ENCODE assay signal across 1 cellular context in the genomic region with DNA sequence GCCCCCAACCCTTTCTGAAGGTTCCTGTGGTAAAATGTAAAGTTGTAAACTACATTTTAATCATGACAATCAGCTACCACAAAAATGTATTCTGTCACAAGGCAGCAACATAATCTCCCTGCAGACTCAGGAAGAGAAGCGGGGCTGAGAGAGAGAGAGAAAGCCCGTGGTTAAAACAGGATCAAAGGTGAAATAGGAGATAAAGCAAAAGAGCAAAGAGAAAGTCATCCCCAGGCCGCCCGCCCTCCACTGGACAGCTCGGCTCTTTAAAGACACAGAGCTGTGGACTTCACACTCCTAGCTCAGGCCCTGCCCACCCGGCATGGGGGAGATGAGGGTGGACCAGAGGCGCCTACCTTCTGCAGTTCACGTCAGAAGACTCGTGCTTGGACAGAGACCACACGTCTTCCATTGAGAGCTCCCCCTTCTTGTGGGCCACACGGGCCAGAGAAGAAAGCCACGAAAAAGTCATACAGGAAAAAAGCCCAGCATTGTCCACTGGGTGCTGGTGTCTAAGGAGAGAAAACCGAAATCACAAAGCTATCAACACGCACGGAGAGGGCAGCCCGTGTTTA.
TF ChIP-seq lines count a peak whose summit lies in the region.

No MANE protein-coding gene starts in this region.

TF ChIP-seq in K562, 482 proteins besides CTCF, POLR2A, EP300 and RAD21 (continued from another document and continues in another):
- TF ChIP-seq, protein P1, sequence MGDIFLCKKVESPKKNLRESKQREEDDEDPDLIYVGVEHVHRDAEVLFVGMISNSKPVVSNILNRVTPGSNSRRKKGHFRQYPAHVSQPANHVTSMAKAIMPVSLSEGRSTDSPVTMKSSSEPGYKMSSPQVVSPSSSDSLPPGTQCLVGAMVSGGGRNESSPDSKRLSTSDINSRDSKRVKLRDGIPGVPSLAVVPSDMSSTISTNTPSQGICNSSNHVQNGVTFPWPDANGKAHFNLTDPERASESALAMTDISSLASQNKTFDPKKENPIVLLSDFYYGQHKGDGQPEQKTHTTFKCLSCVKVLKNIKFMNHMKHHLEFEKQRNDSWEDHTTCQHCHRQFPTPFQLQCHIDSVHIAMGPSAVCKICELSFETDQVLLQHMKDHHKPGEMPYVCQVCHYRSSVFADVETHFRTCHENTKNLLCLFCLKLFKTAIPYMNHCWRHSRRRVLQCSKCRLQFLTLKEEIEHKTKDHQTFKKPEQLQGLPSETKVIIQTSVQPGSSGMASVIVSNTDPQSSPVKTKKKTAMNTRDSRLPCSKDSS (IDR thresholded peaks at IDR 0.05; ENCODE audit: low read depth, partially characterized antibody), result no peak
- TF ChIP-seq ZNF561 (CRISPR knock-in tag; conservative IDR thresholded peaks at IDR 0.05) (no peak), NR2C1 (IDR thresholded peaks at IDR 0.05) (peak; percentile 75), NR2C1 (tag; IDR thresholded peaks at IDR 0.05) (peak; percentile 86), SLC30A9 (CRISPR knock-in tag; IDR thresholded peaks at IDR 0.05) (no peak), TCF3 (CRISPR knock-in tag; IDR thresholded peaks at IDR 0.05) (peak; percentile 88), BRF2 (IDR thresholded peaks at IDR 0.05; ENCODE audit: borderline replicate concordance, insufficient read depth, insufficient read length) (no peak), FOXO4 (CRISPR knock-in tag; IDR thresholded peaks at IDR 0.05) (no peak), TAF15 (IDR thresholded peaks at IDR 0.05; ENCODE audit: low read depth, low read length) (no peak), SETDB1 (IDR thresholded peaks at IDR 0.05; ENCODE audit: low read length) (no peak), ELK3 (CRISPR knock-in tag; IDR thresholded peaks at IDR 0.05) (no peak), DPF2 (IDR thresholded peaks at IDR 0.05) (peak; percentile 94), STAT5A (IDR thresholded peaks at IDR 0.05; ENCODE audit: borderline replicate concordance, low read length) (peak; percentile 46; the same call in 1 of the 2 replicates), LARP7 (IDR thresholded peaks at IDR 0.05) (no peak; the same call in 1 of the 2 replicates), ERF (CRISPR knock-in tag; IDR thresholded peaks at IDR 0.05) (no peak), BDP1 (IDR thresholded peaks at IDR 0.05; ENCODE audit: insufficient read depth, insufficient read length) (no peak), XRCC5 (IDR thresholded peaks at IDR 0.05; ENCODE audit: low read depth, low read length) (no peak), SRSF1 (IDR thresholded peaks at IDR 0.05; ENCODE audit: low read depth, low read length) (no peak), HDAC3 (IDR thresholded peaks at IDR 0.05; ENCODE audit: borderline replicate concordance, partially characterized antibody) (peak; percentile 57), POU5F1 (IDR thresholded peaks at IDR 0.05; ENCODE audit: borderline replicate concordance, low read depth, low read length, partially characterized antibody) (no peak), MECOM (CRISPR knock-in tag; IDR thresholded peaks at IDR 0.05) (peak; percentile 53; the same call in 1 of the 2 replicates), PPARD (CRISPR knock-in tag; IDR thresholded peaks at IDR 0.05) (no peak), ZNF639 (CRISPR knock-in tag; conservative IDR thresholded peaks at IDR 0.05 in 1 of 2, IDR thresholded peaks at IDR 0.05 in 1 of 2) (peak in 1 of 2 experiments; percentile 78; a peak in 2 of 4 replicates), ELF4 (CRISPR knock-in tag; IDR thresholded peaks at IDR 0.05) (peak; percentile 58; the same call in 1 of the 2 replicates), PTBP1 (IDR thresholded peaks at IDR 0.05; ENCODE audit: low read depth, low read length) (no peak), ZNF830 (CRISPR knock-in tag; IDR thresholded peaks at IDR 0.05) (no peak), MYNN (IDR thresholded peaks at IDR 0.05) (no peak), MYNN (CRISPR knock-in tag; IDR thresholded peaks at IDR 0.05) (no peak), HSF4 (CRISPR knock-in tag; IDR thresholded peaks at IDR 0.05; ENCODE audit: borderline replicate concordance) (no peak), ZNF175 (CRISPR knock-in tag; IDR thresholded peaks at IDR 0.05; ENCODE audit: low read depth) (no peak), ZBTB1 (CRISPR knock-in tag; IDR thresholded peaks at IDR 0.05; ENCODE audit: borderline replicate concordance, low read depth) (no peak), ZNF586 (CRISPR knock-in tag; conservative IDR thresholded peaks at IDR 0.05) (no peak), KDM2B (CRISPR knock-in tag; IDR thresholded peaks at IDR 0.05) (no peak), ZNF143 (CRISPR knock-in tag; IDR thresholded peaks at IDR 0.05) (no peak), U2AF2 (optimal IDR thresholded peaks at IDR 0.05; ENCODE audit: low read depth, low read length) (no peak), ZFP91 (CRISPR knock-in tag; IDR thresholded peaks at IDR 0.05) (peak; percentile 83), ELF2 (CRISPR knock-in tag; IDR thresholded peaks at IDR 0.05) (no peak), CREM (IDR thresholded peaks at IDR 0.05; ENCODE audit: low read depth) (no peak), PTRF (tag; IDR thresholded peaks at IDR 0.05) (no peak), NR2C2 (CRISPR knock-in tag; IDR thresholded peaks at IDR 0.05) (no peak), NR2C2 (tag; IDR thresholded peaks at IDR 0.05) (peak; percentile 92)
- TF ChIP-seq, protein P2, sequence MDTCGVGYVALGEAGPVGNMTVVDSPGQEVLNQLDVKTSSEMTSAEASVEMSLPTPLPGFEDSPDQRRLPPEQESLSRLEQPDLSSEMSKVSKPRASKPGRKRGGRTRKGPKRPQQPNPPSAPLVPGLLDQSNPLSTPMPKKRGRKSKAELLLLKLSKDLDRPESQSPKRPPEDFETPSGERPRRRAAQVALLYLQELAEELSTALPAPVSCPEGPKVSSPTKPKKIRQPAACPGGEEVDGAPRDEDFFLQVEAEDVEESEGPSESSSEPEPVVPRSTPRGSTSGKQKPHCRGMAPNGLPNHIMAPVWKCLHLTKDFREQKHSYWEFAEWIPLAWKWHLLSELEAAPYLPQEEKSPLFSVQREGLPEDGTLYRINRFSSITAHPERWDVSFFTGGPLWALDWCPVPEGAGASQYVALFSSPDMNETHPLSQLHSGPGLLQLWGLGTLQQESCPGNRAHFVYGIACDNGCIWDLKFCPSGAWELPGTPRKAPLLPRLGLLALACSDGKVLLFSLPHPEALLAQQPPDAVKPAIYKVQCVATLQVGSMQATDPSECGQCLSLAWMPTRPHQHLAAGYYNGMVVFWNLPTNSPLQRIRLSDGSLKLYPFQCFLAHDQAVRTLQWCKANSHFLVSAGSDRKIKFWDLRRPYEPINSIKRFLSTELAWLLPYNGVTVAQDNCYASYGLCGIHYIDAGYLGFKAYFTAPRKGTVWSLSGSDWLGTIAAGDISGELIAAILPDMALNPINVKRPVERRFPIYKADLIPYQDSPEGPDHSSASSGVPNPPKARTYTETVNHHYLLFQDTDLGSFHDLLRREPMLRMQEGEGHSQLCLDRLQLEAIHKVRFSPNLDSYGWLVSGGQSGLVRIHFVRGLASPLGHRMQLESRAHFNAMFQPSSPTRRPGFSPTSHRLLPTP (IDR thresholded peaks at IDR 0.05; ENCODE audit: borderline replicate concordance, extremely low read depth, insufficient read length), result no peak
- TF ChIP-seq, protein P3, sequence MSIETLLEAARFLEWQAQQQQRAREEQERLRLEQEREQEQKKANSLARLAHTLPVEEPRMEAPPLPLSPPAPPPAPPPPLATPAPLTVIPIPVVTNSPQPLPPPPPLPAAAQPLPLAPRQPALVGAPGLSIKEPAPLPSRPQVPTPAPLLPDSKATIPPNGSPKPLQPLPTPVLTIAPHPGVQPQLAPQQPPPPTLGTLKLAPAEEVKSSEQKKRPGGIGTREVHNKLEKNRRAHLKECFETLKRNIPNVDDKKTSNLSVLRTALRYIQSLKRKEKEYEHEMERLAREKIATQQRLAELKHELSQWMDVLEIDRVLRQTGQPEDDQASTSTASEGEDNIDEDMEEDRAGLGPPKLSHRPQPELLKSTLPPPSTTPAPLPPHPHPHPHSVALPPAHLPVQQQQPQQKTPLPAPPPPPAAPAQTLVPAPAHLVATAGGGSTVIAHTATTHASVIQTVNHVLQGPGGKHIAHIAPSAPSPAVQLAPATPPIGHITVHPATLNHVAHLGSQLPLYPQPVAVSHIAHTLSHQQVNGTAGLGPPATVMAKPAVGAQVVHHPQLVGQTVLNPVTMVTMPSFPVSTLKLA (conservative IDR thresholded peaks at IDR 0.05), result peak in 1 of 2 experiments; percentile 71; a peak in 2 of 4 replicates
- TF ChIP-seq, protein P4, sequence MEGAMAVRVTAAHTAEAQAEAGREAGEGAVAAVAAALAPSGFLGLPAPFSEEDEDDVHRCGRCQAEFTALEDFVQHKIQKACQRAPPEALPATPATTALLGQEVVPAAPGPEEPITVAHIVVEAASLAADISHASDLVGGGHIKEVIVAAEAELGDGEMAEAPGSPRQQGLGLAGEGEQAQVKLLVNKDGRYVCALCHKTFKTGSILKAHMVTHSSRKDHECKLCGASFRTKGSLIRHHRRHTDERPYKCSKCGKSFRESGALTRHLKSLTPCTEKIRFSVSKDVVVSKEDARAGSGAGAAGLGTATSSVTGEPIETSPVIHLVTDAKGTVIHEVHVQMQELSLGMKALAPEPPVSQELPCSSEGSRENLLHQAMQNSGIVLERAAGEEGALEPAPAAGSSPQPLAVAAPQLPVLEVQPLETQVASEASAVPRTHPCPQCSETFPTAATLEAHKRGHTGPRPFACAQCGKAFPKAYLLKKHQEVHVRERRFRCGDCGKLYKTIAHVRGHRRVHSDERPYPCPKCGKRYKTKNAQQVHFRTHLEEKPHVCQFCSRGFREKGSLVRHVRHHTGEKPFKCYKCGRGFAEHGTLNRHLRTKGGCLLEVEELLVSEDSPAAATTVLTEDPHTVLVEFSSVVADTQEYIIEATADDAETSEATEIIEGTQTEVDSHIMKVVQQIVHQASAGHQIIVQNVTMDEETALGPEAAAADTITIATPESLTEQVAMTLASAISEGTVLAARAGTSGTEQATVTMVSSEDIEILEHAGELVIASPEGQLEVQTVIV (CRISPR knock-in tag; IDR thresholded peaks at IDR 0.05; ENCODE audit: borderline replicate concordance), result no peak
- TF ChIP-seq, protein P5, sequence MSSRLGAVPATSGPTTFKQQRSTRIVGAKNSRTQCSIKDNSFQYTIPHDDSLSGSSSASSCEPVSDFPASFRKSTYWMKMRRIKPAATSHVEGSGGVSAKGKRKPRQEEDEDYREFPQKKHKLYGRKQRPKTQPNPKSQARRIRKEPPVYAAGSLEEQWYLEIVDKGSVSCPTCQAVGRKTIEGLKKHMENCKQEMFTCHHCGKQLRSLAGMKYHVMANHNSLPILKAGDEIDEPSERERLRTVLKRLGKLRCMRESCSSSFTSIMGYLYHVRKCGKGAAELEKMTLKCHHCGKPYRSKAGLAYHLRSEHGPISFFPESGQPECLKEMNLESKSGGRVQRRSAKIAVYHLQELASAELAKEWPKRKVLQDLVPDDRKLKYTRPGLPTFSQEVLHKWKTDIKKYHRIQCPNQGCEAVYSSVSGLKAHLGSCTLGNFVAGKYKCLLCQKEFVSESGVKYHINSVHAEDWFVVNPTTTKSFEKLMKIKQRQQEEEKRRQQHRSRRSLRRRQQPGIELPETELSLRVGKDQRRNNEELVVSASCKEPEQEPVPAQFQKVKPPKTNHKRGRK (tag; IDR thresholded peaks at IDR 0.05), result no peak
- TF ChIP-seq, protein P6, sequence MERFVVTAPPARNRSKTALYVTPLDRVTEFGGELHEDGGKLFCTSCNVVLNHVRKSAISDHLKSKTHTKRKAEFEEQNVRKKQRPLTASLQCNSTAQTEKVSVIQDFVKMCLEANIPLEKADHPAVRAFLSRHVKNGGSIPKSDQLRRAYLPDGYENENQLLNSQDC (CRISPR knock-in tag; IDR thresholded peaks at IDR 0.05), result no peak
